1 cellular context compared by ENCODE assay signal in the genomic region with DNA sequence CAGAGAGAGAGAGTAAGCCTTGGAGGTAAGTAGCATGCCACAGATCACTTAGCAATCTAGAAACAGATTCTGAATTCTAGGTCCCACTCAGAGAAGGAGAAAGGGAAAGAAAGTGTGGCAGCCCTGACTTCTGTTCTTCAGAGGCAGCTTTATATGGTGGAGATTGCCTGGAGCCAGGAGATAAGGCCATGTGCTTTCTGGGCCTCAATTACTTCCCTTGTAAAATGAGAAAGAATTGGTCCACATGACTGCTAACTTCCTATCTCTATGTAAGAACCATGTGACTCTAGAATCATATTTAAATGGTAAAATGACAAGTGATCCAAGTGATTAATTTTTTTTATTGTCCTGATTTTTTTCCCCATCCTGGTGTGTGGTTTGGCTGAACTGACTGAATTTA.
TF ChIP-seq lines count a peak whose summit lies in the region.

No MANE protein-coding gene starts in this region.

TF ChIP-seq in HepG2, 621 proteins besides CTCF, POLR2A, EP300 and RAD21 (continued from another document):
- TF ChIP-seq ZNF34 (CRISPR knock-in tag; IDR thresholded peaks at IDR 0.05; ENCODE audit: borderline replicate concordance) = no peak
- TF ChIP-seq, protein P1, sequence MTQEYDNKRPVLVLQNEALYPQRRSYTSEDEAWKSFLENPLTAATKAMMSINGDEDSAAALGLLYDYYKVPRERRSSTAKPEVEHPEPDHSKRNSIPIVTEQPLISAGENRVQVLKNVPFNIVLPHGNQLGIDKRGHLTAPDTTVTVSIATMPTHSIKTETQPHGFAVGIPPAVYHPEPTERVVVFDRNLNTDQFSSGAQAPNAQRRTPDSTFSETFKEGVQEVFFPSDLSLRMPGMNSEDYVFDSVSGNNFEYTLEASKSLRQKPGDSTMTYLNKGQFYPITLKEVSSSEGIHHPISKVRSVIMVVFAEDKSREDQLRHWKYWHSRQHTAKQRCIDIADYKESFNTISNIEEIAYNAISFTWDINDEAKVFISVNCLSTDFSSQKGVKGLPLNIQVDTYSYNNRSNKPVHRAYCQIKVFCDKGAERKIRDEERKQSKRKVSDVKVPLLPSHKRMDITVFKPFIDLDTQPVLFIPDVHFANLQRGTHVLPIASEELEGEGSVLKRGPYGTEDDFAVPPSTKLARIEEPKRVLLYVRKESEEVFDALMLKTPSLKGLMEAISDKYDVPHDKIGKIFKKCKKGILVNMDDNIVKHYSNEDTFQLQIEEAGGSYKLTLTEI (CRISPR knock-in tag; conservative IDR thresholded peaks at IDR 0.05) = no peak
